ENCODE assay signal across 1 cellular context in the genomic region with DNA sequence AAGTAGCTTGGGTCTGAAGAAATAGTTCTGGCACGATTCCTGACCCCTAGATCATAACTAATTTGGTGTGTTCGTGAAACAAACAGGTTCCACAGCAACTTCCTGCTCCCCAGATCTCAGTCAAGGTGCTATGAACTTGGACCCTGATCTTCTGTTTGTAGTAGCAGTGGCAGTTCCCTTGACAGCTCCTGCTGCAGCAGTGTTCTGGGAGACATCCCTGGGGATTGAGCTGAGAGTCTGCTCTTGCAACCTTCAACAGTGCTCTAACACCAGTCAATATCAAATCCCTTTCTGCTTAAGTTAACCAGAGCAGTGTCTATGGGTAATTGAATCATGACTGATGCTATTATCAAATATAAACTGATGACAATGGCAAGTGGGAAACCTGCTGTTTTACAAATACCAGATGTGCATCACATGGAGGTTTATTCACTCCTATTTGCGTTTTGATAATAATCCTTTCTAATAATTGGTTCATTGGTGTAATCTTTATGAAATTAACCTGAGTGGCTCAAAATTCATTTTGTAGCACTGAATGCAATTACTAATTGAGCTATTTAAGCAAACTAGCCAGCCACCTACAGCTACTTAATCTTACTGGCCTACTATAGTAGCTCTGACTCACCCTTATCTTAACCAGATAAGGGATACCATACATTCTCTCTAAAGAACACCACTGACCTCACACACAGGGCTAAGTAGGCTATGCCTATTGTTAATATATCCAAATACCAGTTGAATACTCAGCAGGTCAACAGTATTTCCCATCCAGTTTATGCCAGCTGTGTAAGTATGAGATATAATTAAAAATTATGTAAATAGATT.
TF ChIP-seq lines count a peak whose summit lies in the region.

No MANE protein-coding gene starts in this region.

TF ChIP-seq in HCT116, 20 proteins besides CTCF, POLR2A, EP300 and RAD21:
- TF ChIP-seq, protein P1, sequence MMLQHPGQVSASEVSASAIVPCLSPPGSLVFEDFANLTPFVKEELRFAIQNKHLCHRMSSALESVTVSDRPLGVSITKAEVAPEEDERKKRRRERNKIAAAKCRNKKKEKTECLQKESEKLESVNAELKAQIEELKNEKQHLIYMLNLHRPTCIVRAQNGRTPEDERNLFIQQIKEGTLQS (IDR thresholded peaks at IDR 0.05): no peak
- TF ChIP-seq SRF (IDR thresholded peaks at IDR 0.05; ENCODE audit: low read depth) (no peak), JUND (IDR thresholded peaks at IDR 0.05) (no peak), SIN3A (IDR thresholded peaks at IDR 0.05; ENCODE audit: low read depth) (no peak), EZH2 (IDR thresholded peaks at IDR 0.05) (no peak), TCF7L2 (IDR thresholded peaks at IDR 0.05; ENCODE audit: borderline replicate concordance, extremely low read depth, insufficient read depth, insufficient read length) (no peak), FOSL1 (IDR thresholded peaks at IDR 0.05; ENCODE audit: low read depth) (no peak), EGR1 (IDR thresholded peaks at IDR 0.05; ENCODE audit: low read depth) (no peak), ELF1 (IDR thresholded peaks at IDR 0.05; ENCODE audit: borderline replicate concordance, low read depth) (no peak), EZH2phosphoT487 (IDR thresholded peaks at IDR 0.05; ENCODE audit: borderline replicate concordance) (no peak), CBX3 (IDR thresholded peaks at IDR 0.05; ENCODE audit: low read depth) (no peak), YY1 (IDR thresholded peaks at IDR 0.05; ENCODE audit: extremely low read depth, insufficient replicate concordance, low read depth, low read length) (no peak), ZNF274 (IDR thresholded peaks at IDR 0.05; ENCODE audit: low read depth, low read length) (no peak), SP1 (IDR thresholded peaks at IDR 0.05; ENCODE audit: low read depth) (no peak), CEBPB (IDR thresholded peaks at IDR 0.05; ENCODE audit: low read depth) (no peak), POLR2AphosphoS5 (IDR thresholded peaks at IDR 0.05; ENCODE audit: low read depth, low read length) (no peak)
- TF ChIP-seq, protein P2, sequence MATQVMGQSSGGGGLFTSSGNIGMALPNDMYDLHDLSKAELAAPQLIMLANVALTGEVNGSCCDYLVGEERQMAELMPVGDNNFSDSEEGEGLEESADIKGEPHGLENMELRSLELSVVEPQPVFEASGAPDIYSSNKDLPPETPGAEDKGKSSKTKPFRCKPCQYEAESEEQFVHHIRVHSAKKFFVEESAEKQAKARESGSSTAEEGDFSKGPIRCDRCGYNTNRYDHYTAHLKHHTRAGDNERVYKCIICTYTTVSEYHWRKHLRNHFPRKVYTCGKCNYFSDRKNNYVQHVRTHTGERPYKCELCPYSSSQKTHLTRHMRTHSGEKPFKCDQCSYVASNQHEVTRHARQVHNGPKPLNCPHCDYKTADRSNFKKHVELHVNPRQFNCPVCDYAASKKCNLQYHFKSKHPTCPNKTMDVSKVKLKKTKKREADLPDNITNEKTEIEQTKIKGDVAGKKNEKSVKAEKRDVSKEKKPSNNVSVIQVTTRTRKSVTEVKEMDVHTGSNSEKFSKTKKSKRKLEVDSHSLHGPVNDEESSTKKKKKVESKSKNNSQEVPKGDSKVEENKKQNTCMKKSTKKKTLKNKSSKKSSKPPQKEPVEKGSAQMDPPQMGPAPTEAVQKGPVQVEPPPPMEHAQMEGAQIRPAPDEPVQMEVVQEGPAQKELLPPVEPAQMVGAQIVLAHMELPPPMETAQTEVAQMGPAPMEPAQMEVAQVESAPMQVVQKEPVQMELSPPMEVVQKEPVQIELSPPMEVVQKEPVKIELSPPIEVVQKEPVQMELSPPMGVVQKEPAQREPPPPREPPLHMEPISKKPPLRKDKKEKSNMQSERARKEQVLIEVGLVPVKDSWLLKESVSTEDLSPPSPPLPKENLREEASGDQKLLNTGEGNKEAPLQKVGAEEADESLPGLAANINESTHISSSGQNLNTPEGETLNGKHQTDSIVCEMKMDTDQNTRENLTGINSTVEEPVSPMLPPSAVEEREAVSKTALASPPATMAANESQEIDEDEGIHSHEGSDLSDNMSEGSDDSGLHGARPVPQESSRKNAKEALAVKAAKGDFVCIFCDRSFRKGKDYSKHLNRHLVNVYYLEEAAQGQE (IDR thresholded peaks at IDR 0.05; ENCODE audit: low read depth): no peak
- TF ChIP-seq, protein P3, sequence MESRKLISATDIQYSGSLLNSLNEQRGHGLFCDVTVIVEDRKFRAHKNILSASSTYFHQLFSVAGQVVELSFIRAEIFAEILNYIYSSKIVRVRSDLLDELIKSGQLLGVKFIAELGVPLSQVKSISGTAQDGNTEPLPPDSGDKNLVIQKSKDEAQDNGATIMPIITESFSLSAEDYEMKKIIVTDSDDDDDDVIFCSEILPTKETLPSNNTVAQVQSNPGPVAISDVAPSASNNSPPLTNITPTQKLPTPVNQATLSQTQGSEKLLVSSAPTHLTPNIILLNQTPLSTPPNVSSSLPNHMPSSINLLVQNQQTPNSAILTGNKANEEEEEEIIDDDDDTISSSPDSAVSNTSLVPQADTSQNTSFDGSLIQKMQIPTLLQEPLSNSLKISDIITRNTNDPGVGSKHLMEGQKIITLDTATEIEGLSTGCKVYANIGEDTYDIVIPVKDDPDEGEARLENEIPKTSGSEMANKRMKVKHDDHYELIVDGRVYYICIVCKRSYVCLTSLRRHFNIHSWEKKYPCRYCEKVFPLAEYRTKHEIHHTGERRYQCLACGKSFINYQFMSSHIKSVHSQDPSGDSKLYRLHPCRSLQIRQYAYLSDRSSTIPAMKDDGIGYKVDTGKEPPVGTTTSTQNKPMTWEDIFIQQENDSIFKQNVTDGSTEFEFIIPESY (IDR thresholded peaks at IDR 0.05; ENCODE audit: extremely low read depth, insufficient replicate concordance, low read length): no peak
- TF ChIP-seq, protein P4, sequence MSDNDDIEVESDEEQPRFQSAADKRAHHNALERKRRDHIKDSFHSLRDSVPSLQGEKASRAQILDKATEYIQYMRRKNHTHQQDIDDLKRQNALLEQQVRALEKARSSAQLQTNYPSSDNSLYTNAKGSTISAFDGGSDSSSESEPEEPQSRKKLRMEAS (IDR thresholded peaks at IDR 0.05): no peak
